18 cellular contexts compared by ENCODE assay signal in genomic region chr10:113689574-113689973, GRCh38. TPM values are rescaled to one million over a fixed set of nuclear protein-coding genes. Genes with fewer than 3 reads are reported as not detected.
DNase-seq lines count a peak whose midpoint lies in the region; ATAC-seq, FAIRE-seq and TF ChIP-seq lines count a peak whose summit lies in the region.
"Had no signal": no experiment of that assay in that cellular context is flagged by ENCODE, and none has a peak within 500 bp of the region (broad histone marks: within the 10 kb centered on the region; RNA-seq: fewer than 3 reads in every experiment).

No MANE protein-coding gene starts in this region.

- ATAC-seq in activated CD8-positive, alpha-beta T cell treated with anti-CD3 and anti-CD28 coated beads, Interleukin-2, amount 10 ng/mL, durations not matched to agents 7 days and 5 days = no peak
- ATAC-seq in activated CD8-positive, alpha-beta T cell treated with anti-CD3 and anti-CD28 coated beads for 36 hours = no peak
- ATAC-seq in natural killer cell treated with Interleukin-12 subunit alpha and Interleukin-12 subunit beta and Interleukin-15 and Interleukin-18, amount 100 ng/mL, for 72 hours = no peak
- no peak for ATAC-seq in heart left ventricle

- intact Hi-C loops in activated CD8-positive, alpha-beta T cell treated with anti-CD3 and anti-CD28 coated beads for 36 hours (cut with micrococcal nuclease) = loop anchor here (10.0 kb wide), 1 partner anchor 165 kb away; the partner anchor contains the start of genes DCLRE1A and NHLRC2
- intact Hi-C loops in heart left ventricle (cut with DNase I) = loop anchor here in 1 of 10 donors (10.0 kb wide), 1 partner anchor 165 kb away; the partner anchor contains the start of genes DCLRE1A and NHLRC2

- H3K27ac ChIP-seq in heart left ventricle (no peak overlapping the region), small intestine (ENCODE audit: low read depth in 1 of 2, low read length in 1 of 2) (peak overlapping the region in 1 of 2 donors; percentile 4)
- H3K27ac ChIP-seq: Peyer's patch had no signal

- H3K27ac Mint-ChIP-seq in activated CD8-positive, alpha-beta T cell treated with anti-CD3 and anti-CD28 coated beads, Interleukin-2, amount 10 ng/mL, durations not matched to agents 7 days and 5 days = peak overlapping the region; percentile 18
- no peak overlapping the region for H3K27ac Mint-ChIP-seq in activated CD8-positive, alpha-beta T cell treated with anti-CD3 and anti-CD28 coated beads for 36 hours
- H3K27ac Mint-ChIP-seq in natural killer cell treated with Interleukin-12 subunit alpha and Interleukin-12 subunit beta and Interleukin-15 and Interleukin-18, amount 100 ng/mL, for 72 hours = peak overlapping the region; percentile 25 to 67

- TF ChIP-seq CTCF in activated CD8-positive, alpha-beta T cell treated with anti-CD3 and anti-CD28 coated beads for 36 hours (IDR thresholded peaks at IDR 0.05) = no peak
- TF ChIP-seq CTCF in heart left ventricle (IDR thresholded peaks at IDR 0.05) = no peak

- H3K4me1 Mint-ChIP-seq in activated CD8-positive, alpha-beta T cell treated with anti-CD3 and anti-CD28 coated beads, Interleukin-2, amount 10 ng/mL, durations not matched to agents 7 days and 5 days (ENCODE audit: low read depth) = peaks cover 28% of the 10 kb centered on the region
- H3K4me1 Mint-ChIP-seq in activated CD8-positive, alpha-beta T cell treated with anti-CD3 and anti-CD28 coated beads for 36 hours (ENCODE audit: low read depth) = peaks cover 36% of the 10 kb centered on the region
- H3K4me1 Mint-ChIP-seq in natural killer cell treated with Interleukin-12 subunit alpha and Interleukin-12 subunit beta and Interleukin-15 and Interleukin-18, amount 100 ng/mL, for 72 hours (ENCODE audit: low read depth in 2 of 2) = peaks cover 35 to 56% of the 10 kb centered on the region in 2 donors

- H3K4me3 ChIP-seq in heart left ventricle = no peak overlapping the region
- H3K4me3 ChIP-seq in small intestine (ENCODE audit: low read depth in 1 of 2, low read length in 2 of 2) = no peak overlapping the region
- H3K4me3 ChIP-seq: Peyer's patch had no signal

- no peak for TF ChIP-seq POLR2A in GM12892 (IDR thresholded peaks at IDR 0.05; ENCODE audit: low read depth, low read length)
- TF ChIP-seq POLR2A in heart left ventricle (IDR thresholded peaks at IDR 0.05) = no peak

- H3K27me3 Mint-ChIP-seq in activated CD8-positive, alpha-beta T cell treated with anti-CD3 and anti-CD28 coated beads, Interleukin-2, amount 10 ng/mL, durations not matched to agents 7 days and 5 days (ENCODE audit: low read depth) = no peaks in the 10 kb centered on the region
- no peaks in the 10 kb centered on the region for H3K27me3 Mint-ChIP-seq in activated CD8-positive, alpha-beta T cell treated with anti-CD3 and anti-CD28 coated beads for 36 hours
- H3K27me3 Mint-ChIP-seq in natural killer cell treated with Interleukin-12 subunit alpha and Interleukin-12 subunit beta and Interleukin-15 and Interleukin-18, amount 100 ng/mL, for 72 hours = no peaks in the 10 kb centered on the region

- POLR2A ChIA-PET in activated CD8-positive, alpha-beta T cell treated with anti-CD3 and anti-CD28 coated beads, Interleukin-2, amount 10 ng/mL, durations not matched to agents 7 days and 5 days (lab: Charles Lee) = no interaction called here
- POLR2A ChIA-PET in activated CD8-positive, alpha-beta T cell treated with anti-CD3 and anti-CD28 coated beads for 36 hours (lab: Charles Lee) = no interaction called here

- H3K36me3 Mint-ChIP-seq in activated CD8-positive, alpha-beta T cell treated with anti-CD3 and anti-CD28 coated beads, Interleukin-2, amount 10 ng/mL, durations not matched to agents 7 days and 5 days (ENCODE audit: low read depth) = peaks cover 85% of the 10 kb centered on the region
- peaks cover 83% of the 10 kb centered on the region for H3K36me3 Mint-ChIP-seq in activated CD8-positive, alpha-beta T cell treated with anti-CD3 and anti-CD28 coated beads for 36 hours (ENCODE audit: low read depth)
- H3K36me3 Mint-ChIP-seq in natural killer cell treated with Interleukin-12 subunit alpha and Interleukin-12 subunit beta and Interleukin-15 and Interleukin-18, amount 100 ng/mL, for 72 hours = peaks cover 53% of the 10 kb centered on the region

- CTCF ChIA-PET in activated CD8-positive, alpha-beta T cell treated with anti-CD3 and anti-CD28 coated beads, Interleukin-2, amount 10 ng/mL, durations not matched to agents 7 days and 5 days (lab: Charles Lee) = interaction anchor here (0.6 to 1.2 kb wide), 2 partner anchors 10 to 150 kb away, joined by 3 to 4 read pairs; no protein-coding TSS in a partner anchor
- CTCF ChIA-PET in activated CD8-positive, alpha-beta T cell treated with anti-CD3 and anti-CD28 coated beads for 36 hours (lab: Charles Lee) = interaction anchor here (1.7 kb wide), 1 partner anchor 10 kb away, joined by 6 read pairs; the partner anchor contains the start of gene CASP7

- no peaks in the 10 kb centered on the region for H3K4me1 ChIP-seq in heart left ventricle
- peaks cover 0 to 9% of the 10 kb centered on the region in 2 donors for H3K4me1 ChIP-seq in small intestine (ENCODE audit: control insufficient read depth in 2 of 2, insufficient read depth in 1 of 2, low read depth in 1 of 2, low read length in 1 of 2)
- H3K4me1 ChIP-seq: Caco-2, Peyer's patch had no signal

- 71 to 78% (median 73%) methylated on average over 3 of the region's 3 CpGs for WGBS in heart left ventricle, 4 donors
- WGBS in small intestine, 3 donors = 68 to 75% (median 70%) methylated on average over 3 of the region's 3 CpGs

- H3K27me3 ChIP-seq in heart left ventricle (no peaks in the 10 kb centered on the region), small intestine (ENCODE audit: control insufficient read depth in 2 of 2, insufficient read depth in 2 of 2, low read length in 2 of 2) (no peaks in the 10 kb centered on the region)
- H3K27me3 ChIP-seq: Peyer's patch had no signal

- FAIRE-seq in GM12892 (lab: Jason Lieb, UNC) (peak; percentile 44), small intestine (lab: Jason Lieb, UNC) (no peak)

- no peak overlapping the region for H3K4me3 Mint-ChIP-seq in activated CD8-positive, alpha-beta T cell treated with anti-CD3 and anti-CD28 coated beads, Interleukin-2, amount 10 ng/mL, durations not matched to agents 7 days and 5 days
- no peak overlapping the region for H3K4me3 Mint-ChIP-seq in activated CD8-positive, alpha-beta T cell treated with anti-CD3 and anti-CD28 coated beads for 36 hours
- peak overlapping the region; percentile 61 for H3K4me3 Mint-ChIP-seq in natural killer cell treated with Interleukin-12 subunit alpha and Interleukin-12 subunit beta and Interleukin-15 and Interleukin-18, amount 100 ng/mL, for 72 hours

- H3K36me3 ChIP-seq in heart left ventricle = peaks cover 0 to 28% (median 12%) of the 10 kb centered on the region in 9 donors
- peaks cover 3 to 5% of the 10 kb centered on the region in 2 donors for H3K36me3 ChIP-seq in small intestine (ENCODE audit: control insufficient read depth in 2 of 2, insufficient read depth in 2 of 2, low read length in 2 of 2)

- DNase-seq in activated CD8-positive, alpha-beta T cell treated with anti-CD3 and anti-CD28 coated beads, Interleukin-2, amount 10 ng/mL, durations not matched to agents 7 days and 5 days = no peak
- DNase-seq in activated CD8-positive, alpha-beta T cell treated with anti-CD3 and anti-CD28 coated beads for 36 hours = no peak
- DNase-seq in GM12892 (ENCODE audit: insufficient read length) = no peak
- DNase-seq in RPMI8226 = peak; percentile 44
- DNase-seq in natural killer cell treated with Interleukin-12 subunit alpha and Interleukin-12 subunit beta and Interleukin-15 and Interleukin-18, amount 100 ng/mL, for 72 hours (ENCODE audit: low spot score) = no peak
- no peak for DNase-seq in heart left ventricle
- no peak for DNase-seq in small intestine
- DNase-seq: C1 segment of cervical spinal cord, Caco-2, DMS153, H7, Kasumi-1, NCI-H1105 treated with DMSO at 0.1 percent for 48 hours, NCI-H1694 treated with DMSO at 0.1 percent for 48 hours, NCI-H226, NCI-H524 treated with DMSO at 0.1 percent for 48 hours, Peyer's patch, Right ventricle myocardium superior had no signal

- H3K9me3 Mint-ChIP-seq in activated CD8-positive, alpha-beta T cell treated with anti-CD3 and anti-CD28 coated beads, Interleukin-2, amount 10 ng/mL, durations not matched to agents 7 days and 5 days (ENCODE audit: insufficient read depth) = peaks cover 38% of the 10 kb centered on the region
- H3K9me3 Mint-ChIP-seq in activated CD8-positive, alpha-beta T cell treated with anti-CD3 and anti-CD28 coated beads for 36 hours = peaks cover 58% of the 10 kb centered on the region
- H3K9me3 Mint-ChIP-seq in natural killer cell treated with Interleukin-12 subunit alpha and Interleukin-12 subunit beta and Interleukin-15 and Interleukin-18, amount 100 ng/mL, for 72 hours = peaks cover 21% of the 10 kb centered on the region

- H3K9me3 ChIP-seq in heart left ventricle (peaks cover 0 to 87% (median 34%) of the 10 kb centered on the region in 12 donors), small intestine (ENCODE audit: control insufficient read depth, low read depth) (no peaks in the 10 kb centered on the region)

RNA-seq across cellular contexts. Expression of gene CASP7, which starts 9.9 kb away (rescaled TPM):
- total RNA-seq in activated CD8-positive, alpha-beta T cell treated with anti-CD3 and anti-CD28 coated beads, Interleukin-2, amount 10 ng/mL, durations not matched to agents 7 days and 5 days = 10 to 100 TPM; 28.7 to 32.6 TPM
- total RNA-seq in activated CD8-positive, alpha-beta T cell treated with anti-CD3 and anti-CD28 coated beads for 36 hours = 10 to 100 TPM; 23.7 to 24.2 TPM
- 20.4 TPM for polyA plus RNA-seq in GM12892 (2012; ENCODE audit: missing spikeins)
- total RNA-seq in natural killer cell treated with Interleukin-12 subunit alpha and Interleukin-12 subunit beta and Interleukin-15 and Interleukin-18, amount 100 ng/mL, for 72 hours = 10 to 100 TPM; 31.2 to 45.8 TPM
- total RNA-seq in heart left ventricle = 10 to 100 TPM in 5 of 9 donors, 1 to 10 TPM in 4; 5.5 to 32.7 (median 10.4) TPM
- 10 to 100 TPM in 1 of 2 donors, 1 to 10 TPM in 1; 4.8 to 18.8 TPM for polyA plus RNA-seq in heart left ventricle
- 100 to 1,000 TPM in 1 of 3 donors, 10 to 100 TPM in 2; 50.2 to 139 (median 99.4) TPM for polyA plus RNA-seq in small intestine

RNA-seq across cellular contexts. Expression of gene NRAP, which starts 25.7 kb away (rescaled TPM):
- not detected for total RNA-seq in activated CD8-positive, alpha-beta T cell treated with anti-CD3 and anti-CD28 coated beads, Interleukin-2, amount 10 ng/mL, durations not matched to agents 7 days and 5 days
- not detected for total RNA-seq in activated CD8-positive, alpha-beta T cell treated with anti-CD3 and anti-CD28 coated beads for 36 hours
- polyA plus RNA-seq in GM12892 (2012; ENCODE audit: missing spikeins) = not detected
- not detected for total RNA-seq in natural killer cell treated with Interleukin-12 subunit alpha and Interleukin-12 subunit beta and Interleukin-15 and Interleukin-18, amount 100 ng/mL, for 72 hours
- total RNA-seq in heart left ventricle = 1,000 to 10,000 TPM in 6 of 9 donors, 100 to 1,000 TPM in 3; 651 to 2,789 (median 1,196) TPM
- 100 to 1,000 TPM; 278 to 301 TPM for polyA plus RNA-seq in heart left ventricle
- 1 to 10 TPM in 1 of 3 donors, under 1 TPM in 2; 0.03 to 2.2 (median 0.22) TPM for polyA plus RNA-seq in small intestine
- total RNA-seq: Peyer's patch had no signal

Comparison
In these comparisons a context has a peak if more than half of its experiments do, and no peak if none do; other contexts are left out.
1. RNA of gene NRAP, which starts 25.7 kb away (total RNA-seq): 651 to 2,789 TPM in heart left ventricle; not detected in activated CD8-positive, alpha-beta T cell treated with anti-CD3 and anti-CD28 coated beads for 36 hours, not detected in activated CD8-positive, alpha-beta T cell treated with anti-CD3 and anti-CD28 coated beads, Interleukin-2, amount 10 ng/mL, durations not matched to agents 7 days and 5 days and not detected in natural killer cell treated with Interleukin-12 subunit alpha and Interleukin-12 subunit beta and Interleukin-15 and Interleukin-18, amount 100 ng/mL, for 72 hours; every median in the first group is over 100 times any median in the second.